9 cellular contexts compared by ENCODE assay signal in genomic region chr1:223732993-223733798, GRCh38. TPM values are rescaled to one million over a fixed set of nuclear protein-coding genes. Genes with fewer than 3 reads are reported as not detected.
DNase-seq lines count a peak whose midpoint lies in the region; ATAC-seq, FAIRE-seq and TF ChIP-seq lines count a peak whose summit lies in the region.
"Had no signal": no experiment of that assay in that cellular context is flagged by ENCODE, and none has a peak within 500 bp of the region (broad histone marks: within the 10 kb centered on the region; RNA-seq: fewer than 3 reads in every experiment).

No MANE protein-coding gene starts in this region.

- no peak overlapping the region for H2AFZ ChIP-seq in keratinocyte (ENCODE audit: control insufficient read depth, low read length)

- TF ChIP-seq CTCF in astrocyte of the spinal cord (IDR thresholded peaks at IDR 0.05; ENCODE audit: low read depth, low read length): no peak
- no peak for TF ChIP-seq CTCF in keratinocyte (optimal IDR thresholded peaks at IDR 0.05 in 1 of 3, IDR thresholded peaks at IDR 0.05 in 1 of 3, conservative IDR thresholded peaks at IDR 0.05 in 1 of 3; ENCODE audit: extremely low read depth in 1 of 3, insufficient read depth in 2 of 3, low read length in 3 of 3)

- H3K27me3 ChIP-seq in keratinocyte (ENCODE audit: control insufficient read depth, extremely low read depth, insufficient read depth, low read length): no peaks in the 10 kb centered on the region
- no peaks in the 10 kb centered on the region for H3K27me3 ChIP-seq in subcutaneous abdominal adipose tissue (ENCODE audit: control insufficient read depth in 5 of 5, insufficient read depth in 4 of 5, low read length in 5 of 5)

- H3K27ac ChIP-seq in keratinocyte (ENCODE audit: control insufficient read depth, insufficient read depth, low read length) (no peak overlapping the region), subcutaneous abdominal adipose tissue (ENCODE audit: low read depth, low read length) (peak overlapping the region; percentile 71)

- no peak for ATAC-seq in GM19035 (IDR thresholded peaks at IDR 0.05; ENCODE audit: unreplicated experiment)
- no peak for ATAC-seq in GM19467 (IDR thresholded peaks at IDR 0.05; ENCODE audit: unreplicated experiment)

- H3K4me2 ChIP-seq in keratinocyte (ENCODE audit: control insufficient read depth, extremely low read depth, insufficient read depth, low read depth, low read length): no peak overlapping the region

- DNase-seq in NCI-H1092 (lab: John Stamatoyannopoulos, UW) (peak; percentile 23), astrocyte of the spinal cord (ENCODE audit: low read depth, low spot score) (peak; percentile 63), keratinocyte (ENCODE audit: low read depth, low spot score) (no peak), dedifferentiated amniotic fluid mesenchymal stem cell (ENCODE audit: extremely low spot score) (no peak), NAMALWA (ENCODE audit: low spot score) (no peak)
- DNase-seq: NCI-H1417 treated with DMSO at 0.1 percent for 48 hours had no signal

- peaks cover 94% of the 10 kb centered on the region for H3K79me2 ChIP-seq in keratinocyte (ENCODE audit: control insufficient read depth, insufficient read depth, low read length)

- dilution Hi-C loops in keratinocyte (cut with MboI; ENCODE audit: extremely low pct_ligation_motif_present, low sequenced_read_pairs): no loop called here

- H3K9me3 ChIP-seq in keratinocyte (ENCODE audit: control insufficient read depth, low read depth, low read length): no peaks in the 10 kb centered on the region
- H3K9me3 ChIP-seq in subcutaneous abdominal adipose tissue (ENCODE audit: control insufficient read depth in 5 of 5, low read length in 5 of 5): no peaks in the 10 kb centered on the region

- in situ Hi-C loops in astrocyte of the spinal cord (cut with HindIII; ENCODE audit: low sequenced_read_pairs): no loop called here

- peak overlapping the region; percentile 9 for H3K9ac ChIP-seq in keratinocyte (ENCODE audit: control insufficient read depth, extremely low read depth, insufficient read depth, low read length)
- H3K9ac ChIP-seq in subcutaneous abdominal adipose tissue (ENCODE audit: low read length in 5 of 5): peak overlapping the region in 4 of 5 donors; percentile 1 to 63 (median 32)

- H3K4me1 ChIP-seq in keratinocyte (ENCODE audit: control insufficient read depth, extremely low read depth, insufficient read depth, low read length): peaks cover 57% of the 10 kb centered on the region
- H3K4me1 ChIP-seq in subcutaneous abdominal adipose tissue (ENCODE audit: control insufficient read depth in 5 of 5, insufficient read depth in 5 of 5, low read length in 5 of 5): peaks cover 17 to 72% (median 54%) of the 10 kb centered on the region in 5 donors

- H4K20me1 ChIP-seq in keratinocyte (ENCODE audit: control insufficient read depth, extremely low read depth, insufficient read depth, low read length): peaks cover 36% of the 10 kb centered on the region

- H3K36me3 ChIP-seq in keratinocyte (ENCODE audit: control insufficient read depth in 2 of 2, extremely low read depth in 1 of 2, insufficient read depth in 2 of 2, low read length in 2 of 2) (peaks cover 41 to 57% of the 10 kb centered on the region in 2 experiments), subcutaneous abdominal adipose tissue (ENCODE audit: control insufficient read depth in 5 of 5, insufficient read depth in 5 of 5, low read length in 5 of 5) (peaks cover 0 to 14% (median 7%) of the 10 kb centered on the region in 5 donors)

- H3K4me3 ChIP-seq in astrocyte of the spinal cord (ENCODE audit: low read depth, low read length) (no peak overlapping the region), keratinocyte (ENCODE audit: control insufficient read depth in 2 of 3, extremely low read depth in 1 of 3, insufficient read depth in 2 of 3, low read depth in 1 of 3, low read length in 3 of 3) (no peak overlapping the region), subcutaneous abdominal adipose tissue (ENCODE audit: low read depth in 1 of 5, low read length in 5 of 5) (no peak overlapping the region)

- no peak for FAIRE-seq in keratinocyte (lab: Jason Lieb, UNC)

- peaks cover 8% of the 10 kb centered on the region for H3K9me1 ChIP-seq in keratinocyte (ENCODE audit: control insufficient read depth, extremely low read depth, insufficient read depth, low read length)

RNA-seq across cellular contexts. Expression of gene CAPN2, which starts 20.9 kb away (rescaled TPM):
- polyA plus RNA-seq in keratinocyte: 278 to 366 TPM (median 350 TPM) in 3 replicates
- 134 TPM for polyA plus RNA-seq in keratinocyte (2011; ENCODE audit: low read depth)
- polyA plus RNA-seq in keratinocyte (2011; cell fraction: cytosol; rRNA removed): 291 and 382 TPM in 2 replicates
- 489 and 510 TPM in 2 replicates for polyA plus RNA-seq in keratinocyte (2011; cell fraction: nucleus; rRNA removed)
- polyA plus RNA-seq in keratinocyte (2012; ENCODE audit: low replicate concordance): 174 and 413 TPM in 2 replicates
- polyA minus RNA-seq in keratinocyte: 279 to 391 TPM (median 316 TPM) in 3 replicates
- 330 TPM for polyA minus RNA-seq in keratinocyte (2011; cell fraction: cytosol; rRNA and poly(A)+ RNA removed)
- polyA minus RNA-seq in keratinocyte (2011; cell fraction: nucleus; rRNA and poly(A)+ RNA removed): 168 and 240 TPM in 2 replicates

Comparison
In these comparisons a context has a peak if more than half of its experiments do, and no peak if none do; other contexts are left out.
1. DNase-seq: peak in NCI-H1092 (single experiment) and astrocyte of the spinal cord (single experiment); none in keratinocyte (single experiment), dedifferentiated amniotic fluid mesenchymal stem cell (single experiment) and NAMALWA (single experiment).